In the genomic region with DNA sequence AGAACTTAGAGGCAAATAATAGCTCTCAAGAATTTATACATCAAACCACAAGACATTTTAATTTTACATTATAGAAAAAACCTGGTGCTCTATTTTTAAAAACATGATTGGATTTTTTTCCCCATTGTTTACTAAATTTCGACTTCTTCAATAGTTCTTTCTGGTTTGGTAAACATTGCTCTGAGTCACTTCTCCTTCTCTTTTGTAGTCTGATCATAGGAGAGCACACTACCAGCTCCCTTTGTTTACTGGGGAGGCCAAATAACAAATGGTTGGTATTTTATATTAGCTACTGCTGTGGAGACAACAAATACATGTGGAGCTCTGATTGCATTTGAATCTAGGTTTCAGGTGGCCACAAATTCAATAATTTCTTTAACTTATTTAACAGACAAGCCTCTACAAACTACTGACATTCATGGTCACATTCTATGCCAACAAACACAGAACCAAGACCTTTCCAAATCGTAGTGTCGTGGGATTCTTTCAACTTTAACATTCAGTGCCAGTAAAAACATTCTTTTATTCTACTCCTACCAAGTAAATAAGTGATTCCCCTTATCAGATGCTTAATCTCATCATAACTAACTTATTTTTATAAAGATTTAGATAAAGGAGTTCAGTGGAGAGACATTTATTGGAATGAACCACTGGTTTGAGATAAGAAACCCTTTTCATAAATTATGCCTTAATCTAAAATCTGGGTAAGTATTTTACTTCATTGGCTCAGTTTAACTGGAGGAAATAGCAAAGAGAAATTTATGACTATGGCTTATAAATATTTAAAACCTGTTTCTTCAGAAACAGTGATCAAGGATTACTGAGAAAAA, we compare ENCODE assay signal across 17 cellular contexts. TPM values are rescaled to one million over a fixed set of nuclear protein-coding genes. Genes with fewer than 3 reads are reported as not detected.
DNase-seq lines count a peak whose midpoint lies in the region; ATAC-seq and TF ChIP-seq lines count a peak whose summit lies in the region.
"Had no signal": no experiment of that assay in that cellular context is flagged by ENCODE, and none has a peak within 500 bp of the region (broad histone marks: within the 10 kb centered on the region; RNA-seq: fewer than 3 reads in every experiment).

No MANE protein-coding gene starts in this region.

- H3K27ac ChIP-seq in HUES48 (ENCODE audit: low read depth, low read length) (peak overlapping the region; percentile 81), iPS-20b (ENCODE audit: low read length) (no peak overlapping the region), gastrocnemius medialis (no peak overlapping the region)
- H3K27ac ChIP-seq: ascending aorta, sigmoid colon had no signal

- H3K4me1 ChIP-seq in HUES48 (ENCODE audit: control insufficient read depth, insufficient read depth, low read length) (peaks cover 18% of the 10 kb centered on the region), iPS-20b (ENCODE audit: insufficient read depth, low read length) (peaks cover 13% of the 10 kb centered on the region; the same call in 1 of the 2 replicates), gastrocnemius medialis (no peaks in the 10 kb centered on the region)
- H3K4me1 ChIP-seq: ascending aorta had no signal

- intact Hi-C loops in gastrocnemius medialis (cut with DNase I; ENCODE audit: low total_unique reads) = no loop called here

- TF ChIP-seq POLR2A in gastrocnemius medialis (IDR thresholded peaks at IDR 0.05) = no peak

- H3K36me3 ChIP-seq in HUES48 (ENCODE audit: control insufficient read depth, insufficient read depth, low read length) = no peaks in the 10 kb centered on the region
- no peaks in the 10 kb centered on the region for H3K36me3 ChIP-seq in iPS-20b (ENCODE audit: insufficient read depth, low read depth, low read length)
- H3K36me3 ChIP-seq in gastrocnemius medialis = no peaks in the 10 kb centered on the region
- H3K36me3 ChIP-seq: ascending aorta, sigmoid colon had no signal

- H3K4me3 ChIP-seq in AG09309 (ENCODE audit: control insufficient read depth, low read depth, low read length) (no peak overlapping the region), HUES48 (ENCODE audit: low read depth, low read length) (no peak overlapping the region), iPS-20b (ENCODE audit: low read length) (no peak overlapping the region), gastrocnemius medialis (no peak overlapping the region)
- H3K4me3 ChIP-seq: ascending aorta, sigmoid colon had no signal

- no peak for TF ChIP-seq CTCF in AG09309 (IDR thresholded peaks at IDR 0.05; ENCODE audit: control insufficient read depth, insufficient read depth, low read depth, low read length, missing control alignments)
- no peak for TF ChIP-seq CTCF in gastrocnemius medialis (IDR thresholded peaks at IDR 0.05 in 4 of 5, conservative IDR thresholded peaks at IDR 0.05 in 1 of 5)

- H3K9me3 ChIP-seq in HUES48 (ENCODE audit: control insufficient read depth, insufficient read depth, low read length) (no peaks in the 10 kb centered on the region), iPS-20b (ENCODE audit: insufficient read depth, low read depth, low read length) (no peaks in the 10 kb centered on the region), gastrocnemius medialis (no peaks in the 10 kb centered on the region)
- H3K9me3 ChIP-seq: ascending aorta, sigmoid colon had no signal

- in situ Hi-C loops in gastrocnemius medialis (cut with MboI; ENCODE audit: low sequenced_read_pairs in 4 of 4) = loop anchor here in 1 of 4 donors (10.0 kb wide), 1 partner anchor 59 kb away; no protein-coding TSS in a partner anchor

- DNase-seq in AG09309 (ENCODE audit: low read depth) (peak; percentile 1), H4 (ENCODE audit: low spot score) (no peak), NCI-H524 (lab: John Stamatoyannopoulos, UW) (no peak), HuH-7 (ENCODE audit: low spot score) (no peak), gastrocnemius medialis (no peak)
- DNase-seq: CD8-positive, alpha-beta T cell; EL; NCI-H2081 treated with DMSO at 0.1 percent for 48 hours; nucleus accumbens; sigmoid colon had no signal

- ATAC-seq in SK-N-SH treated with all-trans-retinoic acid at 6 μM for 48 hours = peak; percentile 27
- no peak for ATAC-seq in gastrocnemius medialis
- ATAC-seq: CD8-positive, alpha-beta T cell; left lobe of liver had no signal

- H3K27me3 ChIP-seq in HUES48 (ENCODE audit: control insufficient read depth, insufficient read depth, low read length) = no peaks in the 10 kb centered on the region
- no peaks in the 10 kb centered on the region for H3K27me3 ChIP-seq in iPS-20b (ENCODE audit: insufficient read depth, low read length)
- peaks cover 0 to 10% (median 8%) of the 10 kb centered on the region in 3 donors for H3K27me3 ChIP-seq in gastrocnemius medialis
- H3K27me3 ChIP-seq: ascending aorta had no signal

- no peak overlapping the region for H3K9ac ChIP-seq in HUES48 (ENCODE audit: low read depth, low read length)
- peak overlapping the region; percentile 53; the same call in 1 of the 2 replicates for H3K9ac ChIP-seq in iPS-20b (ENCODE audit: low read depth, low read length)

TF ChIP-seq in SK-N-SH treated with all-trans-retinoic acid at 6 μM for 48 hours, 23 proteins besides CTCF, POLR2A, EP300 and RAD21:
- TF ChIP-seq PPARA (CRISPR knock-in tag; IDR thresholded peaks at IDR 0.05; ENCODE audit: borderline replicate concordance) (no peak), CREB5 (CRISPR knock-in tag; IDR thresholded peaks at IDR 0.05; ENCODE audit: low read depth) (0 out of 2 replicates have a peak, but pooled peaks have one; percentile 32), BACH2 (CRISPR knock-in tag; IDR thresholded peaks at IDR 0.05; ENCODE audit: borderline replicate concordance) (no peak), OSR1 (CRISPR knock-in tag; IDR thresholded peaks at IDR 0.05) (no peak), CSDC2 (CRISPR knock-in tag; IDR thresholded peaks at IDR 0.05) (no peak), ISL1 (CRISPR knock-in tag; IDR thresholded peaks at IDR 0.05) (peak; percentile 97)

RNA-seq across cellular contexts. Expression of gene FXYD4, which starts 17.7 kb away (rescaled TPM):
- total RNA-seq in H4 (2014; rRNA removed; shearing (Covaris generic)) = not detected in 2 replicates
- total RNA-seq in gastrocnemius medialis = not detected
- total RNA-seq: ascending aorta; CD8-positive, alpha-beta T cell; fibroblast of villous mesenchyme; left lobe of liver; mononuclear cell; sigmoid colon had no signal

RNA-seq across cellular contexts. Expression of gene HNRNPF, which starts 55.3 kb away (rescaled TPM):
- total RNA-seq in H4 (2014; rRNA removed; shearing (Covaris generic)) = 238 and 256 TPM in 2 replicates
- 100 to 1,000 TPM in 1 of 4 donors, 10 to 100 TPM in 3; 69.2 to 111 (median 90.6) TPM for total RNA-seq in gastrocnemius medialis
